Comparison of ENCODE assay signal across 15 cellular contexts in genomic region chr7:45159296-45159695, GRCh38. TPM values are rescaled to one million over a fixed set of nuclear protein-coding genes. Genes with fewer than 3 reads are reported as not detected.
"Had no signal": no experiment of that assay in that cellular context is flagged by ENCODE, and none has a peak within 500 bp of the region (broad histone marks: within the 10 kb centered on the region; RNA-seq: fewer than 3 reads in every experiment).

No MANE protein-coding gene starts in this region.

- H3K4me3 ChIP-seq: cardiac muscle cell, SJSA1 had no signal

- ATAC-seq: activated T-cell treated with anti-CD3 and anti-CD28 coated beads, Interleukin-2, amount 50 U/mL, for 4 hours; foreskin keratinocyte; naive thymus-derived CD8-positive, alpha-beta T cell; stimulated activated memory B cell treated with anti-CD40 and anti-IgM and Interleukin-4, amounts not matched to agents 10 μg/mL and 1 μg/mL and 100 μg/mL, for 72 hours had no signal

- H3K27ac Mint-ChIP-seq: activated CD4-positive, alpha-beta memory T cell treated with anti-CD3 and anti-CD28 coated beads for 36 hours; naive thymus-derived CD8-positive, alpha-beta T cell; stimulated activated memory B cell treated with anti-CD40 and anti-IgM and Interleukin-4, amounts not matched to agents 10 μg/mL and 1 μg/mL and 100 μg/mL, for 72 hours; type B pancreatic cell had no signal

- H3K36me3 Mint-ChIP-seq: activated CD4-positive, alpha-beta memory T cell treated with anti-CD3 and anti-CD28 coated beads for 36 hours; stimulated activated memory B cell treated with anti-CD40 and anti-IgM and Interleukin-4, amounts not matched to agents 10 μg/mL and 1 μg/mL and 100 μg/mL, for 72 hours had no signal

- H3K9me3 ChIP-seq: SJSA1 had no signal

- H3K36me3 ChIP-seq: cardiac muscle cell, SJSA1 had no signal

- H3K4me3 Mint-ChIP-seq: activated CD4-positive, alpha-beta memory T cell treated with anti-CD3 and anti-CD28 coated beads for 36 hours; activated T-cell treated with anti-CD3 and anti-CD28 coated beads, Interleukin-2, amount 50 U/mL, for 4 hours; stimulated activated memory B cell treated with anti-CD40 and anti-IgM and Interleukin-4, amounts not matched to agents 10 μg/mL and 1 μg/mL and 100 μg/mL, for 72 hours; type B pancreatic cell had no signal

- H3K27ac ChIP-seq: cardiac muscle cell, foreskin keratinocyte, SJSA1, VCaP had no signal

- H3K9me3 Mint-ChIP-seq: activated CD4-positive, alpha-beta memory T cell treated with anti-CD3 and anti-CD28 coated beads for 36 hours had no signal

- DNase-seq: activated CD4-positive, alpha-beta memory T cell treated with anti-CD3 and anti-CD28 coated beads for 36 hours; activated gamma-delta T cell treated with Interleukin-2 at 50 U/mL for 16 hours; activated T-cell treated with anti-CD3 and anti-CD28 coated beads, Interleukin-2, amount 50 U/mL, for 4 hours; foreskin keratinocyte; mammary epithelial cell; small intestine; substantia nigra had no signal

- H3K4me1 ChIP-seq: foreskin keratinocyte, SJSA1 had no signal

RNA-seq across cellular contexts. Expression of gene RAMP3, which starts 1.7 kb away (rescaled TPM):
- total RNA-seq: activated CD4-positive, alpha-beta memory T cell treated with anti-CD3 and anti-CD28 coated beads for 36 hours; activated T-cell treated with anti-CD3 and anti-CD28 coated beads, Interleukin-2, amount 50 U/mL, for 4 hours; astrocyte; cardiac muscle cell; foreskin keratinocyte; kidney epithelial cell; mammary epithelial cell; naive thymus-derived CD8-positive, alpha-beta T cell; SJSA1 had no signal
- polyA plus RNA-seq: cardiac muscle cell; foreskin keratinocyte; mammary epithelial cell; naive thymus-derived CD8-positive, alpha-beta T cell had no signal
